8 cellular contexts compared by ENCODE assay signal in genomic region chr1:203480525-203481084, GRCh38. TPM values are rescaled to one million over a fixed set of nuclear protein-coding genes. Genes with fewer than 3 reads are reported as not detected.
DNase-seq lines count a peak whose midpoint lies in the region; ATAC-seq and TF ChIP-seq lines count a peak whose summit lies in the region.

No MANE protein-coding gene starts in this region.

- no peak for TF ChIP-seq CTCF in glutamatergic neuron (IDR thresholded peaks at IDR 0.05; ENCODE audit: partially characterized antibody, unreplicated experiment)

- peak in 1 of 2 donors; percentile 35 for ATAC-seq in naive B cell (ENCODE audit: low read depth in 2 of 2)

- H3K4me3 Mint-ChIP-seq in naive B cell (no peak overlapping the region), glutamatergic neuron (ENCODE audit: unreplicated experiment) (no peak overlapping the region)

- 8% methylated on average over 6 of the region's 6 CpGs for WGBS in urinary bladder

- DNase-seq in GM03348 (ENCODE audit: low spot score): peak; percentile 91
- peak; percentile 28 for DNase-seq in NCI-H2171 (lab: John Stamatoyannopoulos, UW)
- peak; percentile 11 to 18 for DNase-seq in activated CD4-positive, alpha-beta T cell treated with anti-CD3 and anti-CD28 coated beads, Interleukin-2, amount 50 U/mL, for 4 hours
- DNase-seq in epidermal melanocyte (ENCODE audit: insufficient read length, low spot score): peak; percentile 73
- peak; percentile 9 for DNase-seq in naive B cell
- no peak for DNase-seq in cerebellar nuclear complex (lab: John Stamatoyannopoulos, UW)
- DNase-seq in glutamatergic neuron: no peak

- H3K27ac Mint-ChIP-seq in naive B cell (no peak overlapping the region), glutamatergic neuron (ENCODE audit: unreplicated experiment) (no peak overlapping the region)

- no peaks in the 10 kb centered on the region for H3K9me3 Mint-ChIP-seq in naive B cell
- peaks cover 5% of the 10 kb centered on the region for H3K9me3 Mint-ChIP-seq in glutamatergic neuron (ENCODE audit: unreplicated experiment)

- no peak overlapping the region for H3K4me3 ChIP-seq in urinary bladder (ENCODE audit: low read depth, low read length)

- H3K36me3 Mint-ChIP-seq in naive B cell: no peaks in the 10 kb centered on the region
- no peaks in the 10 kb centered on the region for H3K36me3 Mint-ChIP-seq in glutamatergic neuron (ENCODE audit: unreplicated experiment)

- H3K27me3 Mint-ChIP-seq in naive B cell (peaks cover 0 to 14% (median 11%) of the 10 kb centered on the region in 3 donors), glutamatergic neuron (ENCODE audit: unreplicated experiment) (no peaks in the 10 kb centered on the region)

- peaks cover 13 to 23% (median 18%) of the 10 kb centered on the region in 3 donors for H3K4me1 Mint-ChIP-seq in naive B cell
- H3K4me1 Mint-ChIP-seq in glutamatergic neuron (ENCODE audit: low read depth, unreplicated experiment): peaks cover 11% of the 10 kb centered on the region

- H3K36me3 ChIP-seq in urinary bladder (ENCODE audit: insufficient read depth): no peaks in the 10 kb centered on the region

- H3K4me1 ChIP-seq in urinary bladder (ENCODE audit: insufficient read depth): no peaks in the 10 kb centered on the region

- H3K27ac ChIP-seq in urinary bladder (ENCODE audit: low read depth): peak overlapping the region; percentile 54

RNA-seq across cellular contexts. Expression of gene PRELP, which starts 5.0 kb away (rescaled TPM):
- polyA plus RNA-seq in naive B cell (ENCODE audit: low read depth in 6 of 6) (not detected), urinary bladder (232 TPM)
- total RNA-seq in urinary bladder (6.3 TPM), glutamatergic neuron (ENCODE audit: unreplicated experiment) (not detected)

RNA-seq across cellular contexts. Expression of gene OPTC, which starts 13.3 kb away (rescaled TPM):
- polyA plus RNA-seq in naive B cell (ENCODE audit: low read depth in 6 of 6) (not detected), urinary bladder (0.05 TPM)
- total RNA-seq in urinary bladder (not detected), glutamatergic neuron (ENCODE audit: unreplicated experiment) (not detected)

Comparison
In these comparisons a context has a peak if more than half of its experiments do, and no peak if none do; other contexts are left out.
1. DNase-seq: peak in GM03348 (single experiment), NCI-H2171 (single experiment), activated CD4-positive, alpha-beta T cell treated with anti-CD3 and anti-CD28 coated beads, Interleukin-2, amount 50 U/mL, for 4 hours (2 of 2), epidermal melanocyte (single experiment) and naive B cell (single experiment); none in cerebellar nuclear complex (0 of 2) and glutamatergic neuron (single experiment).